Comparison of ENCODE assay signal across 10 cellular contexts in the genomic region with DNA sequence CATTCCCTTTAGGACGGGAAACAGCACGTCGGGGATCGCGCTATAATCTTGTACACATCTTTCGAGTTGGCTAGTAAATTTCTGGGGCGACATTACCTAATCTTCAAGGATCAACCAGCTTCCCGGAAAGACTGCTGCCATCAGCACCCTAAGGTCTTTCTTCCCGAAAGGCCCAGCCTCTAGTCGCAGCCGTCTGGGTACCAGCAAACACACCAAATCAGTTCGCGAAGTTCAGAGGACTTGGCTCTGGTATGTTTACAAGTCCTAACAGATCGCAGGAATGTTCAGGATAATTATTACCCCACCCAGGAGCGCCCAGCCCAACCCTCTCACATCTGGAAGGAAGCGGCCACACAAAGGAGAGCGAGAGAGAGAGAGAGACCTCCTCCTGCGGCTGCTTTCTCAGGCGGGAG.
DNase-seq lines count a peak whose midpoint lies in the region; ATAC-seq and TF ChIP-seq lines count a peak whose summit lies in the region.
"Had no signal": no experiment of that assay in that cellular context is flagged by ENCODE, and none has a peak within 500 bp of the region (broad histone marks: within the 10 kb centered on the region; RNA-seq: fewer than 3 reads in every experiment).

No MANE protein-coding gene starts in this region.

- H3K4me3 ChIP-seq in esophagus muscularis mucosa = peak overlapping the region; percentile 52 to 61 (median 54)
- peak overlapping the region; percentile 52 for H3K4me3 ChIP-seq in mesodermal cell (ENCODE audit: extremely low read depth, insufficient read depth, low read length, poor library complexity, severe bottlenecking)

- TF ChIP-seq EP300 in esophagus muscularis mucosa (IDR thresholded peaks at IDR 0.05) = no peak

- H3K36me3 ChIP-seq in esophagus muscularis mucosa (no peaks in the 10 kb centered on the region), mesodermal cell (ENCODE audit: control insufficient read depth, insufficient read depth, low read length) (no peaks in the 10 kb centered on the region)

- intact Hi-C loops in Right ventricle myocardium inferior (cut with DNase I) (no loop called here), cardiac septum (cut with DNase I) (no loop called here), esophagus muscularis mucosa (cut with DNase I) (no loop called here)

- no peak for TF ChIP-seq POLR2A in esophagus muscularis mucosa (IDR thresholded peaks at IDR 0.05; ENCODE audit: low read depth)

- H3K27me3 ChIP-seq in esophagus muscularis mucosa = peaks cover 0 to 35% (median 16%) of the 10 kb centered on the region in 4 donors

- TF ChIP-seq CTCF in esophagus muscularis mucosa (IDR thresholded peaks at IDR 0.05) = no peak

- ATAC-seq in Right ventricle myocardium inferior = peak; percentile 29

- H3K27ac ChIP-seq in esophagus muscularis mucosa (replicated peaks in 1 of 4) (no peak overlapping the region), mesodermal cell (ENCODE audit: low read depth, low read length, severe bottlenecking) (no peak overlapping the region)
- H3K27ac ChIP-seq: parathyroid adenoma had no signal

- 42% methylated on average over 19 of the region's 19 CpGs for WGBS in esophagus muscularis mucosa
- WGBS in mesodermal cell (ENCODE audit: insufficient coverage in 2 of 2), 2 experiments = 52 to 56% methylated on average over 11 to 15 of the region's 19 CpGs

- no peak for DNase-seq in Right ventricle myocardium inferior (ENCODE audit: missing footprints)
- DNase-seq in cardiac septum (ENCODE audit: low spot score) = no peak
- DNase-seq in esophagus muscularis mucosa (ENCODE audit: extremely low spot score) = no peak
- DNase-seq in NCI-H1092 treated with DMSO at 0.1 percent for 48 hours (lab: John Stamatoyannopoulos, UW) = no peak
- no peak for DNase-seq in activated T-cell treated with anti-CD3 and anti-CD28 coated beads, Interleukin-2, amount 50 U/mL, for 48 hours
- DNase-seq in NCI-H128 (lab: John Stamatoyannopoulos, UW; ENCODE audit: unreplicated experiment) = no peak
- no peak for DNase-seq in NCI-H526 (lab: John Stamatoyannopoulos, UW)
- DNase-seq: MM.1S had no signal

- H3K4me1 ChIP-seq in esophagus muscularis mucosa (peaks cover 13 to 21% (median 20%) of the 10 kb centered on the region in 4 donors), mesodermal cell (ENCODE audit: control insufficient read depth, insufficient read depth, low read length, poor library complexity, severe bottlenecking) (no peaks in the 10 kb centered on the region)

- no peaks in the 10 kb centered on the region for H3K9me3 ChIP-seq in esophagus muscularis mucosa
- H3K9me3 ChIP-seq in mesodermal cell (ENCODE audit: control insufficient read depth, low read length) = no peaks in the 10 kb centered on the region
